1 cellular context compared by ENCODE assay signal in the genomic region with DNA sequence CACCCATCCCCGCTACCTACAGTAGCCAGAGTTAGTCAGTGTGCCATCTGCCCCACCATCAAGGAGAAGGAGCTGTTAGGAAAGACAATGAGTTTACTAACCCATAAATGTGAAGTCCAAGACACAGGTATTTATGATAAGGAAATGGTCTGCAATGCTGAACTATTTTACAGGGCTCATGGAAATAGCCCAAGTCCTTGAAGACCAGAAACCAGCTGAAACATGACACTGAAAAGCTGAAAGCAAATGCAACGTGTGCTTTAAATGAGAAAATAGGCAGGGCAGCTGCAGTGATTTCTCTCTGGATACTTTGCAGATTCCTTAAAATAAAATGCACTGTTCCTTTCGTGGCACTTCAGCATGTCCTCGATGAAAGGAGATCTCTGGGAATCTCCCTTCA.
TF ChIP-seq lines count a peak whose summit lies in the region.

No MANE protein-coding gene starts in this region.

TF ChIP-seq in GM23338, 12 proteins besides CTCF, POLR2A, EP300 and RAD21:
- TF ChIP-seq ZNF462 (CRISPR knock-in tag; IDR thresholded peaks at IDR 0.05) (no peak), CREB1 (CRISPR knock-in tag; IDR thresholded peaks at IDR 0.05; ENCODE audit: low read depth) (no peak)
TF ChIP-seq in GM23338: peak in this region for 0.
